8 cellular contexts compared by ENCODE assay signal in the genomic region with DNA sequence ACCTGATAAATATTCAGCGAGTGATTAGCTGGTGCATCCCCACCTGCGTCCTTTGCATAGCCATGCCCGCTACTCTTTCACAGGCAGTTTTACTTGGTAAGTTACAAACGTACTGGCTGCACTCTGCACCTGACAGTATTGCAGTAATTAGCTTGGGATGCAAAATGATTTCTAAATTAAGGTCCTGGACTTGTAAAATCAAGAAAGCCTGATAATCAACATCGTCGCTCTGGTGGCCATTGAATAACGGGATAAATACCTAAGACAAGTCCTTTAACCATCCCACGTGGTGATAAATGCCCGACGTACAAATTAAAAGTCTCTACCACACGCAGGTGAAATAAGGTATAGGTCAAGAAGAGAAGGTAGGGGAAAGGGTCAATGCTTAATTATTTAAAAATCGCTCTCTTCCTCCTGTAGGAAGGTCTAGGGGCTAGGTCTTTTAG. TPM values are rescaled to one million over a fixed set of nuclear protein-coding genes. Genes with fewer than 3 reads are reported as not detected.
DNase-seq lines count a peak whose midpoint lies in the region; ATAC-seq and TF ChIP-seq lines count a peak whose summit lies in the region.

No MANE protein-coding gene starts in this region.

- H3K36me3 ChIP-seq in left ventricle myocardium inferior (no peaks in the 10 kb centered on the region), mesodermal cell (ENCODE audit: control insufficient read depth, insufficient read depth, low read length) (no peaks in the 10 kb centered on the region)

- intact Hi-C loops in left ventricle myocardium inferior (cut with micrococcal nuclease) (no loop called here), Right ventricle myocardium inferior (cut with DNase I) (no loop called here), MCF 10A (cut with micrococcal nuclease) (loop anchor here (10.0 kb wide), 1 partner anchor 133 kb away; no protein-coding TSS in a partner anchor)

- H3K4me3 ChIP-seq in left ventricle myocardium inferior (peak overlapping the region; percentile 87), mesodermal cell (ENCODE audit: extremely low read depth, insufficient read depth, low read length, poor library complexity, severe bottlenecking) (peak overlapping the region; percentile 64)

- DNase-seq in left ventricle myocardium inferior, result no peak
- DNase-seq in Right ventricle myocardium inferior (ENCODE audit: missing footprints), result no peak
- DNase-seq in MCF 10A (ENCODE audit: unreplicated experiment), result no peak
- DNase-seq in amniotic stem cell (lab: John Stamatoyannopoulos, UW), result no peak
- no peak for DNase-seq in NCI-H82 treated with DMSO at 0.1 percent for 48 hours (lab: John Stamatoyannopoulos, UW; ENCODE audit: unreplicated experiment)
- DNase-seq in HK-2 (ENCODE audit: unreplicated experiment), result no peak
- DNase-seq in activated CD4-positive, alpha-beta T cell treated with anti-CD3 and anti-CD28 coated beads, Interleukin-2, amount 50 U/mL, for 4 hours, result no peak

- H3K27me3 Mint-ChIP-seq in MCF 10A (ENCODE audit: insufficient read depth, unreplicated experiment), result no peaks in the 10 kb centered on the region

- no peak for ATAC-seq in Right ventricle myocardium inferior

- no peaks in the 10 kb centered on the region for H3K36me3 Mint-ChIP-seq in MCF 10A (ENCODE audit: insufficient read depth, unreplicated experiment)

- TSS peak; percentile 70 for BruUV-seq in MCF 10A (replicated peaks; lab: Mats Ljungman, UMichigan)

- H3K27me3 ChIP-seq in left ventricle myocardium inferior (ENCODE audit: low read depth), result no peaks in the 10 kb centered on the region

- peaks cover 30% of the 10 kb centered on the region for H3K4me1 Mint-ChIP-seq in MCF 10A (ENCODE audit: insufficient read depth, unreplicated experiment)

- H3K27ac ChIP-seq in left ventricle myocardium inferior (replicated peaks) (peak overlapping the region; percentile 82), mesodermal cell (ENCODE audit: low read depth, low read length, severe bottlenecking) (no peak overlapping the region)

- peaks cover 27% of the 10 kb centered on the region for H3K4me1 ChIP-seq in left ventricle myocardium inferior
- peaks cover 4% of the 10 kb centered on the region for H3K4me1 ChIP-seq in mesodermal cell (ENCODE audit: control insufficient read depth, insufficient read depth, low read length, poor library complexity, severe bottlenecking)

- H3K9me3 ChIP-seq in left ventricle myocardium inferior (replicated peaks), result no peaks in the 10 kb centered on the region
- no peaks in the 10 kb centered on the region for H3K9me3 ChIP-seq in mesodermal cell (ENCODE audit: control insufficient read depth, low read length)

- peak overlapping the region; percentile 96 for H3K4me3 Mint-ChIP-seq in MCF 10A (ENCODE audit: unreplicated experiment)

- TF ChIP-seq CTCF in left ventricle myocardium inferior (IDR thresholded peaks at IDR 0.05; ENCODE audit: borderline replicate concordance) (no peak), MCF 10A (IDR thresholded peaks at IDR 0.05; ENCODE audit: unreplicated experiment) (no peak)

- CTCF ChIA-PET in MCF 10A (lab: Yijun Ruan, JAX), result interaction anchor here (0.6 to 2.4 kb wide), 4 partner anchors 24 to 266 kb away, joined by 3 to 8 read pairs (median 3); no protein-coding TSS in a partner anchor

- WGBS in mesodermal cell (ENCODE audit: insufficient coverage in 2 of 2), 2 experiments, result 55 to 70% methylated on average over 7 of the region's 12 CpGs

- H3K9me3 Mint-ChIP-seq in MCF 10A (ENCODE audit: unreplicated experiment), result no peaks in the 10 kb centered on the region

- peak overlapping the region; percentile 87 for H3K27ac Mint-ChIP-seq in MCF 10A (ENCODE audit: low read depth, unreplicated experiment)

- POLR2A ChIA-PET in MCF 10A (lab: Yijun Ruan, JAX), result interaction anchor here (0.6 to 1.3 kb wide), 7 partner anchors 28 to 1279 kb away, joined by 3 to 5 read pairs (median 3); no protein-coding TSS in a partner anchor

RNA-seq across cellular contexts. Expression of gene PRKCA, which starts 1.0 kb away (rescaled TPM):
- 5.6 TPM for total RNA-seq in left ventricle myocardium inferior
- total RNA-seq in Right ventricle myocardium inferior, result 6.9 TPM
- total RNA-seq in MCF 10A (2022), result 20.7 and 22.8 TPM in 2 replicates
- 11.3 TPM for polyA plus RNA-seq in mesodermal cell (2013, experiment 1 of 2)
- 10.9 TPM for polyA plus RNA-seq in mesodermal cell (2013, experiment 2 of 2)
